In genomic region chr20:2891343-2891742, GRCh38 we compare ENCODE assay signal across 24 cellular contexts. TPM values are rescaled to one million over a fixed set of nuclear protein-coding genes. Genes with fewer than 3 reads are reported as not detected.
A peak's percentile ranks its signal among the peaks of the same experiment; 100 is the strongest.
DNase-seq lines count a peak whose midpoint lies in the region; ATAC-seq and TF ChIP-seq lines count a peak whose summit lies in the region.
"Had no signal": no experiment of that assay in that cellular context is flagged by ENCODE, and none has a peak within 500 bp of the region (broad histone marks: within the 10 kb centered on the region; RNA-seq: fewer than 3 reads in every experiment).

No MANE protein-coding gene starts in this region.

- peaks cover 38% of the 10 kb centered on the region for H3K4me1 Mint-ChIP-seq in activated naive CD4-positive, alpha-beta T cell treated with anti-CD3 and anti-CD28 coated beads for 36 hours (ENCODE audit: low read depth)
- peaks cover 20% of the 10 kb centered on the region for H3K4me1 Mint-ChIP-seq in activated naive CD4-positive, alpha-beta T cell treated with anti-CD3 and anti-CD28 coated beads, Interleukin-2, amount 10 ng/mL, durations not matched to agents 7 days and 5 days
- H3K4me1 Mint-ChIP-seq in T-helper 17 cell: peaks cover 37% of the 10 kb centered on the region
- peaks cover 48% of the 10 kb centered on the region for H3K4me1 Mint-ChIP-seq in stimulated activated naive CD8-positive, alpha-beta T cell treated with anti-CD3 and anti-CD28 coated beads, Interleukin-15, amount 100 ng/mL, for 72 hours

- no peak for ATAC-seq in T-helper 17 cell
- no peak for ATAC-seq in stimulated activated naive CD8-positive, alpha-beta T cell treated with anti-CD3 and anti-CD28 coated beads, Interleukin-15, amount 100 ng/mL, for 72 hours
- ATAC-seq in GM21367 (IDR thresholded peaks at IDR 0.05; ENCODE audit: unreplicated experiment): no peak

- no peak for DNase-seq in activated naive CD4-positive, alpha-beta T cell treated with anti-CD3 and anti-CD28 coated beads for 36 hours
- no peak for DNase-seq in activated naive CD4-positive, alpha-beta T cell treated with anti-CD3 and anti-CD28 coated beads, Interleukin-2, amount 10 ng/mL, durations not matched to agents 7 days and 5 days
- no peak for DNase-seq in T-helper 17 cell
- DNase-seq in erythroblast (lab: John Stamatoyannopoulos, UW): peak; percentile 26 to 55
- DNase-seq in stimulated activated naive CD8-positive, alpha-beta T cell treated with anti-CD3 and anti-CD28 coated beads, Interleukin-15, amount 100 ng/mL, for 72 hours: no peak
- no peak for DNase-seq in NCI-H1092 (lab: John Stamatoyannopoulos, UW)
- DNase-seq in NCI-H1417 treated with DMSO at 0.1 percent for 48 hours (lab: John Stamatoyannopoulos, UW): no peak
- DNase-seq: ACHN; activated CD4-positive, alpha-beta T cell treated with anti-CD3 and anti-CD28 coated beads, Interleukin-2, amount 10 ng/mL, durations not matched to agents 7 days and 5 days; activated effector memory CD4-positive, alpha-beta T cell treated with Interleukin-2 at 50 U/mL for 16 hours; adrenal gland; brain microvascular endothelial cell; Calu3; DND-41; naive B cell; NCI-H1105 treated with DMSO at 0.1 percent for 48 hours; NCI-H2081; NCI-H226; T-helper 1 cell; trophoblast cell had no signal

- intact Hi-C loops in activated naive CD4-positive, alpha-beta T cell treated with anti-CD3 and anti-CD28 coated beads for 36 hours (cut with micrococcal nuclease): no loop called here

- no peaks in the 10 kb centered on the region for H3K9me3 Mint-ChIP-seq in activated naive CD4-positive, alpha-beta T cell treated with anti-CD3 and anti-CD28 coated beads for 36 hours
- peaks cover 7% of the 10 kb centered on the region for H3K9me3 Mint-ChIP-seq in activated naive CD4-positive, alpha-beta T cell treated with anti-CD3 and anti-CD28 coated beads, Interleukin-2, amount 10 ng/mL, durations not matched to agents 7 days and 5 days
- peaks cover 0 to 4% of the 10 kb centered on the region in 2 donors for H3K9me3 Mint-ChIP-seq in stimulated activated naive CD8-positive, alpha-beta T cell treated with anti-CD3 and anti-CD28 coated beads, Interleukin-15, amount 100 ng/mL, for 72 hours
- H3K9me3 Mint-ChIP-seq: IgD-negative memory B cell had no signal

- no peaks in the 10 kb centered on the region for H3K27me3 Mint-ChIP-seq in activated naive CD4-positive, alpha-beta T cell treated with anti-CD3 and anti-CD28 coated beads for 36 hours (ENCODE audit: low read depth)
- H3K27me3 Mint-ChIP-seq in activated naive CD4-positive, alpha-beta T cell treated with anti-CD3 and anti-CD28 coated beads, Interleukin-2, amount 10 ng/mL, durations not matched to agents 7 days and 5 days: no peaks in the 10 kb centered on the region
- H3K27me3 Mint-ChIP-seq in T-helper 17 cell: no peaks in the 10 kb centered on the region
- no peaks in the 10 kb centered on the region for H3K27me3 Mint-ChIP-seq in stimulated activated naive CD8-positive, alpha-beta T cell treated with anti-CD3 and anti-CD28 coated beads, Interleukin-15, amount 100 ng/mL, for 72 hours
- H3K27me3 Mint-ChIP-seq: activated CD4-positive, alpha-beta T cell treated with anti-CD3 and anti-CD28 coated beads, Interleukin-2, amount 10 ng/mL, durations not matched to agents 7 days and 5 days; IgD-negative memory B cell; naive B cell had no signal

- H3K27ac Mint-ChIP-seq in activated naive CD4-positive, alpha-beta T cell treated with anti-CD3 and anti-CD28 coated beads for 36 hours: peak overlapping the region; percentile 27
- no peak overlapping the region for H3K27ac Mint-ChIP-seq in activated naive CD4-positive, alpha-beta T cell treated with anti-CD3 and anti-CD28 coated beads, Interleukin-2, amount 10 ng/mL, durations not matched to agents 7 days and 5 days
- H3K27ac Mint-ChIP-seq in T-helper 17 cell: peak overlapping the region; percentile 43
- peak overlapping the region; percentile 19 to 72 for H3K27ac Mint-ChIP-seq in stimulated activated naive CD8-positive, alpha-beta T cell treated with anti-CD3 and anti-CD28 coated beads, Interleukin-15, amount 100 ng/mL, for 72 hours
- H3K27ac Mint-ChIP-seq: activated CD4-positive, alpha-beta T cell treated with anti-CD3 and anti-CD28 coated beads, Interleukin-2, amount 10 ng/mL, durations not matched to agents 7 days and 5 days; IgD-negative memory B cell; mesothelial cell of epicardium had no signal

- CTCF ChIA-PET in activated naive CD4-positive, alpha-beta T cell treated with anti-CD3 and anti-CD28 coated beads for 36 hours (lab: Charles Lee): no interaction called here
- CTCF ChIA-PET in activated naive CD4-positive, alpha-beta T cell treated with anti-CD3 and anti-CD28 coated beads, Interleukin-2, amount 10 ng/mL, durations not matched to agents 7 days and 5 days (lab: Charles Lee): no interaction called here

- H3K36me3 Mint-ChIP-seq in activated naive CD4-positive, alpha-beta T cell treated with anti-CD3 and anti-CD28 coated beads for 36 hours (ENCODE audit: low read depth): peaks cover 10% of the 10 kb centered on the region
- H3K36me3 Mint-ChIP-seq in activated naive CD4-positive, alpha-beta T cell treated with anti-CD3 and anti-CD28 coated beads, Interleukin-2, amount 10 ng/mL, durations not matched to agents 7 days and 5 days: peaks cover 23% of the 10 kb centered on the region
- H3K36me3 Mint-ChIP-seq in T-helper 17 cell (ENCODE audit: low read depth): no peaks in the 10 kb centered on the region

- H3K9me3 ChIP-seq in T-helper 17 cell (ENCODE audit: control insufficient read depth, low read length, poor library complexity, severe bottlenecking): no peaks in the 10 kb centered on the region
- H3K9me3 ChIP-seq: adrenal gland, SJSA1 had no signal

- TF ChIP-seq POLR2A in erythroblast (IDR thresholded peaks at IDR 0.05; ENCODE audit: low read length): no peak

- no peak overlapping the region for H3K4me3 Mint-ChIP-seq in activated naive CD4-positive, alpha-beta T cell treated with anti-CD3 and anti-CD28 coated beads for 36 hours
- no peak overlapping the region for H3K4me3 Mint-ChIP-seq in activated naive CD4-positive, alpha-beta T cell treated with anti-CD3 and anti-CD28 coated beads, Interleukin-2, amount 10 ng/mL, durations not matched to agents 7 days and 5 days
- no peak overlapping the region for H3K4me3 Mint-ChIP-seq in T-helper 17 cell
- no peak overlapping the region for H3K4me3 Mint-ChIP-seq in stimulated activated naive CD8-positive, alpha-beta T cell treated with anti-CD3 and anti-CD28 coated beads, Interleukin-15, amount 100 ng/mL, for 72 hours
- H3K4me3 Mint-ChIP-seq: activated CD4-positive, alpha-beta T cell treated with anti-CD3 and anti-CD28 coated beads, Interleukin-2, amount 10 ng/mL, durations not matched to agents 7 days and 5 days; IgD-negative memory B cell; mesothelial cell of epicardium had no signal

RNA-seq across cellular contexts. Expression of gene PTPRA, which starts 18.1 kb away (rescaled TPM):
- total RNA-seq in activated naive CD4-positive, alpha-beta T cell treated with anti-CD3 and anti-CD28 coated beads for 36 hours: 10 to 100 TPM; 31.7 to 32.7 TPM
- 10 to 100 TPM; 72.1 to 76.5 TPM for total RNA-seq in T-helper 17 cell

RNA-seq across cellular contexts. Expression of gene VPS16, which starts 50.8 kb away (rescaled TPM):
- total RNA-seq in activated naive CD4-positive, alpha-beta T cell treated with anti-CD3 and anti-CD28 coated beads for 36 hours: 10 to 100 TPM; 39.0 to 42.0 TPM
- total RNA-seq in T-helper 17 cell: 10 to 100 TPM; 41.9 to 42.9 TPM

RNA-seq across cellular contexts. Expression of gene PCED1A, which starts 50.9 kb away (rescaled TPM):
- total RNA-seq in activated naive CD4-positive, alpha-beta T cell treated with anti-CD3 and anti-CD28 coated beads for 36 hours: 10 to 100 TPM; 44.6 to 44.8 TPM
- total RNA-seq in T-helper 17 cell: 10 to 100 TPM; 45.8 to 47.0 TPM

Comparison
In these comparisons a context has a peak if more than half of its experiments do, and no peak if none do; other contexts are left out.
1. DNase-seq: peak in erythroblast (2 of 2); none in activated naive CD4-positive, alpha-beta T cell treated with anti-CD3 and anti-CD28 coated beads for 36 hours (single experiment), activated naive CD4-positive, alpha-beta T cell treated with anti-CD3 and anti-CD28 coated beads, Interleukin-2, amount 10 ng/mL, durations not matched to agents 7 days and 5 days (single experiment), T-helper 17 cell (0 of 3), stimulated activated naive CD8-positive, alpha-beta T cell treated with anti-CD3 and anti-CD28 coated beads, Interleukin-15, amount 100 ng/mL, for 72 hours (0 of 2), NCI-H1092 (single experiment) and NCI-H1417 treated with DMSO at 0.1 percent for 48 hours (single experiment).